Comparison of ENCODE assay signal across 31 cellular contexts in the genomic region with DNA sequence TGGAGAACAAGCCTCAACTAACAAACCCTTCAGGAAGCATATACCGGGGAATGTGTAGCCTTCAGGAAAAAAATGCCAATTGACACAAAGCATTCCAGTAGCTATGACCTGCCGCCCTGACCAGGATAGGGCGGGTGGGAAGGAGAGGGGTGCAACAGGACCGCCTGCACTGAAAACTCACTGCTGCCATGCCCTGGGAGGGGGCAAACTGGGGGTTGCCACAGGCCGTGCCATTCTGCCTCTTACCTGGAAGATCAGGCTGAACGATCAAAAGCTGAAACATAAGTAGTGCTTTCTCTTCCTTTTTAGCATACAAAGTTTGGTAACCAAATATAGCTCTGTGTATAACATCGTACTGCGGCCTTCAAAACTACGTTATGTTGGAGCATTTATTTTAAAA. TPM values are rescaled to one million over a fixed set of nuclear protein-coding genes. Genes with fewer than 3 reads are reported as not detected.
"Had no signal": no experiment of that assay in that cellular context is flagged by ENCODE, and none has a peak within 500 bp of the region (broad histone marks: within the 10 kb centered on the region; RNA-seq: fewer than 3 reads in every experiment).

No MANE protein-coding gene starts in this region.

- H2AFZ ChIP-seq: parathyroid adenoma had no signal

- H3K9ac ChIP-seq: parathyroid adenoma had no signal

- H3K27ac ChIP-seq: heart left ventricle, left lung, lower lobe of right lung, parathyroid adenoma, psoas muscle, right lobe of liver, tibial nerve, uterus had no signal

- H3K27me3 ChIP-seq: right lobe of liver, uterus had no signal

- DNase-seq: heart left ventricle; hypothalamus; immature natural killer cell; left lung; lower lobe of right lung; mammary epithelial cell; midbrain; mucosa of descending colon; naive thymus-derived CD4-positive, alpha-beta T cell; psoas muscle; right lobe of liver; stimulated activated CD4-positive, alpha-beta T cell treated with anti-CD3 and anti-CD28 coated beads, Interleukin-1b, Interleukin-23, amount 100 ng/mL, for 48 hours; stimulated activated CD4-positive, alpha-beta T cell treated with anti-CD3 and anti-CD28 coated beads, Interleukin-2, amount 100 ng/mL, for 48 hours; stimulated activated CD4-positive, alpha-beta T cell treated with anti-CD3 and anti-CD28 coated beads, Interleukin-4, amount 100 ng/mL, for 4 hours; stimulated activated CD8-positive, alpha-beta memory T cell treated with anti-CD3 and anti-CD28 coated beads, Interleukin-4, amount 100 ng/mL, for 48 hours; stimulated activated naive CD4-positive, alpha-beta T cell treated with Interleukin-2 at 50 U/mL for 16 hours; stimulated activated naive CD8-positive, alpha-beta T cell treated with anti-CD3 and anti-CD28 coated beads, Interleukin-15, amount 100 ng/mL, for 72 hours; substantia nigra; uterus had no signal

- H3K4me3 ChIP-seq: heart left ventricle, left lung, lower lobe of right lung, mucosa of descending colon, psoas muscle, right lobe of liver, smooth muscle cell, tibial nerve, uterus had no signal

- H3K4me3 Mint-ChIP-seq: immature natural killer cell; naive thymus-derived CD4-positive, alpha-beta T cell; natural killer cell treated with Interleukin-12 subunit alpha and Interleukin-12 subunit beta and Interleukin-15 and Interleukin-18, amount 100 ng/mL, for 72 hours; stimulated activated memory B cell treated with anti-CD40 and anti-IgM and Interleukin-4, amounts not matched to agents 10 μg/mL and 1 μg/mL and 100 μg/mL, for 72 hours; stimulated activated naive CD8-positive, alpha-beta T cell treated with anti-CD3 and anti-CD28 coated beads, Interleukin-15, amount 100 ng/mL, for 72 hours; type B pancreatic cell had no signal

- H3K36me3 Mint-ChIP-seq: immature natural killer cell; naive thymus-derived CD4-positive, alpha-beta T cell; natural killer cell treated with Interleukin-12 subunit alpha and Interleukin-12 subunit beta and Interleukin-15 and Interleukin-18, amount 100 ng/mL, for 72 hours; stimulated activated memory B cell treated with anti-CD40 and anti-IgM and Interleukin-4, amounts not matched to agents 10 μg/mL and 1 μg/mL and 100 μg/mL, for 72 hours; type B pancreatic cell had no signal

- H3K79me2 ChIP-seq: parathyroid adenoma had no signal

- H3K4me1 ChIP-seq: heart left ventricle, left lung, lower lobe of right lung, parathyroid adenoma, psoas muscle, right lobe of liver, tibial nerve, uterus had no signal

- H3K36me3 ChIP-seq: heart left ventricle, left lung, lower lobe of right lung, right lobe of liver, tibial nerve, uterus had no signal

- H3K4me1 Mint-ChIP-seq: immature natural killer cell; naive thymus-derived CD4-positive, alpha-beta T cell; stimulated activated memory B cell treated with anti-CD40 and anti-IgM and Interleukin-4, amounts not matched to agents 10 μg/mL and 1 μg/mL and 100 μg/mL, for 72 hours; stimulated activated naive CD8-positive, alpha-beta T cell treated with anti-CD3 and anti-CD28 coated beads, Interleukin-15, amount 100 ng/mL, for 72 hours had no signal

- H3K9me3 ChIP-seq: heart left ventricle, left lung, lower lobe of right lung, mucosa of descending colon, psoas muscle, right lobe of liver, tibial nerve, uterus had no signal

- H3K9me3 Mint-ChIP-seq: immature natural killer cell; natural killer cell treated with Interleukin-12 subunit alpha and Interleukin-12 subunit beta and Interleukin-15 and Interleukin-18, amount 100 ng/mL, for 72 hours; stimulated activated memory B cell treated with anti-CD40 and anti-IgM and Interleukin-4, amounts not matched to agents 10 μg/mL and 1 μg/mL and 100 μg/mL, for 72 hours; stimulated activated naive CD8-positive, alpha-beta T cell treated with anti-CD3 and anti-CD28 coated beads, Interleukin-15, amount 100 ng/mL, for 72 hours; type B pancreatic cell had no signal

- H3K27ac Mint-ChIP-seq: immature natural killer cell; naive thymus-derived CD4-positive, alpha-beta T cell; natural killer cell treated with Interleukin-12 subunit alpha and Interleukin-12 subunit beta and Interleukin-15 and Interleukin-18, amount 100 ng/mL, for 72 hours; stimulated activated memory B cell treated with anti-CD40 and anti-IgM and Interleukin-4, amounts not matched to agents 10 μg/mL and 1 μg/mL and 100 μg/mL, for 72 hours; stimulated activated naive CD8-positive, alpha-beta T cell treated with anti-CD3 and anti-CD28 coated beads, Interleukin-15, amount 100 ng/mL, for 72 hours; type B pancreatic cell had no signal

- H3K4me2 ChIP-seq: smooth muscle cell had no signal

RNA-seq across cellular contexts. Expression of gene NR2E1, which starts 21.7 kb away (rescaled TPM):
- total RNA-seq: heart left ventricle; kidney epithelial cell; left lung; liver; lower lobe of right lung; mucosa of descending colon; myocyte; naive thymus-derived CD4-positive, alpha-beta T cell; natural killer cell treated with Interleukin-12 subunit alpha and Interleukin-12 subunit beta and Interleukin-15 and Interleukin-18, amount 100 ng/mL, for 72 hours; osteoblast; posterior vena cava; psoas muscle; right lobe of liver; skeletal muscle tissue; smooth muscle cell; tibial nerve; uterus had no signal
- polyA plus RNA-seq: heart left ventricle; immature natural killer cell; liver; mammary epithelial cell; naive thymus-derived CD4-positive, alpha-beta T cell; smooth muscle cell had no signal
